Comparison of ENCODE assay signal across 9 cellular contexts in genomic region chr14:103108749-103109207, GRCh38. TPM values are rescaled to one million over a fixed set of nuclear protein-coding genes. Genes with fewer than 3 reads are reported as not detected.
A peak's percentile ranks its signal among the peaks of the same experiment; 100 is the strongest.
DNase-seq lines count a peak whose midpoint lies in the region; ATAC-seq lines count a peak whose summit lies in the region.
"Had no signal": no experiment of that assay in that cellular context is flagged by ENCODE, and none has a peak within 500 bp of the region (broad histone marks: within the 10 kb centered on the region; RNA-seq: fewer than 3 reads in every experiment).

No MANE protein-coding gene starts in this region.

- DNase-seq in EH (ENCODE audit: low read depth), result peak; percentile 56
- DNase-seq in GM23248, result peak; percentile 37
- peak; percentile 68 for DNase-seq in NT2/D1 (ENCODE audit: low read depth, low spot score)
- DNase-seq in kidney tubule cell (ENCODE audit: low spot score), result peak; percentile 88
- no peak for DNase-seq in effector memory CD4-positive, alpha-beta T cell
- no peak for DNase-seq in superior temporal gyrus (ENCODE audit: extremely low spot score)
- DNase-seq in immature natural killer cell, result no peak

- 36 to 59% methylated on average over 4 to 8 of the region's 9 CpGs for WGBS in GM23248 (ENCODE audit: low coverage in 1 of 2, low lambda C conversion rate in 2 of 2, missing lambda C conversion rate in 2 of 2), 2 experiments

- H3K27me3 Mint-ChIP-seq in immature natural killer cell (ENCODE audit: low read depth in 3 of 3), result peaks cover 0 to 1% (median 0%) of the 10 kb centered on the region in 3 donors

- H3K27me3 ChIP-seq in GM23248 (replicated peaks; ENCODE audit: insufficient read depth), result peaks cover 3% of the 10 kb centered on the region; the same call in 1 of the 2 replicates
- no peaks in the 10 kb centered on the region for H3K27me3 ChIP-seq in NT2/D1 (ENCODE audit: insufficient read depth, insufficient read length)
- H3K27me3 ChIP-seq in effector memory CD4-positive, alpha-beta T cell (replicated peaks; ENCODE audit: control insufficient read depth, insufficient read depth, low read length, poor library complexity, severe bottlenecking), result peaks cover 15% of the 10 kb centered on the region

- no peak overlapping the region for H3K4me3 ChIP-seq in GM23248
- H3K4me3 ChIP-seq in NT2/D1 (ENCODE audit: insufficient read length, low read depth), result peak overlapping the region; percentile 3
- H3K4me3 ChIP-seq in effector memory CD4-positive, alpha-beta T cell (ENCODE audit: insufficient read depth, low read depth, low read length, poor library complexity, severe bottlenecking), result no peak overlapping the region
- H3K4me3 ChIP-seq: cardiac muscle cell had no signal

- H3K79me2 ChIP-seq in GM23248 (ENCODE audit: insufficient read depth), result no peaks in the 10 kb centered on the region

- H3K4me2 ChIP-seq in GM23248 (ENCODE audit: unreplicated experiment), result no peak overlapping the region

- no peaks in the 10 kb centered on the region for H3K36me3 Mint-ChIP-seq in immature natural killer cell

- H3K9me2 ChIP-seq in GM23248 (ENCODE audit: insufficient read depth), result no peaks in the 10 kb centered on the region

- H4K20me1 ChIP-seq in GM23248 (ENCODE audit: insufficient read depth), result no peaks in the 10 kb centered on the region

- in situ Hi-C loops in GM23248 (cut with MboI), result no loop called here

- H3K27ac Mint-ChIP-seq in immature natural killer cell, result no peak overlapping the region

- H3K9me3 Mint-ChIP-seq in immature natural killer cell, result no peaks in the 10 kb centered on the region

- H3K4me1 Mint-ChIP-seq in immature natural killer cell, result no peaks in the 10 kb centered on the region

- H3F3A ChIP-seq in GM23248 (ENCODE audit: insufficient read depth), result no peaks in the 10 kb centered on the region

- no peak overlapping the region for H2AFZ ChIP-seq in GM23248

- H3K4me3 Mint-ChIP-seq in immature natural killer cell, result no peak overlapping the region

- no peak overlapping the region for H3K9ac ChIP-seq in GM23248
- peak overlapping the region; percentile 59 for H3K9ac ChIP-seq in NT2/D1 (ENCODE audit: insufficient read length, low read depth)

- H3K4me1 ChIP-seq in GM23248 (ENCODE audit: insufficient read depth) (no peaks in the 10 kb centered on the region), NT2/D1 (ENCODE audit: insufficient read depth, insufficient read length) (peaks cover 39% of the 10 kb centered on the region)
- peaks cover 9% of the 10 kb centered on the region for H3K4me1 ChIP-seq in effector memory CD4-positive, alpha-beta T cell (ENCODE audit: control insufficient read depth, insufficient read depth, low read length, poor library complexity, severe bottlenecking)

- H3K36me3 ChIP-seq in GM23248 (ENCODE audit: low read depth) (no peaks in the 10 kb centered on the region), NT2/D1 (ENCODE audit: insufficient read depth, insufficient read length, low read length) (no peaks in the 10 kb centered on the region)
- no peaks in the 10 kb centered on the region for H3K36me3 ChIP-seq in effector memory CD4-positive, alpha-beta T cell (ENCODE audit: control insufficient read depth, insufficient read depth, low read length)
- H3K36me3 ChIP-seq: cardiac muscle cell had no signal

- ATAC-seq in HG03521 (IDR thresholded peaks at IDR 0.05; ENCODE audit: unreplicated experiment), result no peak

- no peaks in the 10 kb centered on the region for H3K9me3 ChIP-seq in GM23248 (ENCODE audit: low read depth)
- H3K9me3 ChIP-seq in NT2/D1 (ENCODE audit: insufficient read depth, low read length), result no peaks in the 10 kb centered on the region
- H3K9me3 ChIP-seq in effector memory CD4-positive, alpha-beta T cell (ENCODE audit: control insufficient read depth, low read length), result no peaks in the 10 kb centered on the region

- no peak overlapping the region for H3K27ac ChIP-seq in GM23248
- H3K27ac ChIP-seq in effector memory CD4-positive, alpha-beta T cell (ENCODE audit: insufficient read depth, low read length, poor library complexity, severe bottlenecking), result no peak overlapping the region
- H3K27ac ChIP-seq: cardiac muscle cell had no signal

RNA-seq across cellular contexts. Expression of gene EXOC3L4, which starts 14.3 kb away (rescaled TPM):
- not detected in 2 replicates for total RNA-seq in GM23248 (2014; rRNA removed; shearing (Covaris generic))
- not detected in 2 replicates for polyA plus RNA-seq in GM23248 (2016; fragmentation: Nextera tagmentation; extraction: Ambion mirVana)
- polyA plus RNA-seq in immature natural killer cell, result not detected

RNA-seq across cellular contexts. Expression of gene TNFAIP2, which starts 14.5 kb away (rescaled TPM):
- total RNA-seq in GM23248 (2014; rRNA removed; shearing (Covaris generic)), result 45.0 and 51.8 TPM in 2 replicates
- polyA plus RNA-seq in GM23248 (2016; fragmentation: Nextera tagmentation; extraction: Ambion mirVana) (9.2 and 9.6 TPM in 2 replicates), immature natural killer cell (1 to 10 TPM in 1 of 3 donors, under 1 TPM in 2; 0.20 to 1.4 (median 0.91) TPM)

RNA-seq across cellular contexts. Expression of gene LBHD2, which starts 24.8 kb away (rescaled TPM):
- total RNA-seq in GM23248 (2014; rRNA removed; shearing (Covaris generic)), result not detected in 2 replicates
- polyA plus RNA-seq in GM23248 (2016; fragmentation: Nextera tagmentation; extraction: Ambion mirVana) (not detected in 2 replicates), immature natural killer cell (not detected)
- total RNA-seq: cardiac muscle cell had no signal
- polyA plus RNA-seq: cardiac muscle cell had no signal

RNA-seq across cellular contexts. Expression of gene CDC42BPB, which starts 51.4 kb away (rescaled TPM):
- 94.5 and 106 TPM in 2 replicates for total RNA-seq in GM23248 (2014; rRNA removed; shearing (Covaris generic))
- polyA plus RNA-seq in GM23248 (2016; fragmentation: Nextera tagmentation; extraction: Ambion mirVana) (10.3 and 13.0 TPM in 2 replicates), immature natural killer cell (not detected)

Comparison
In these comparisons a context has a peak if more than half of its experiments do, and no peak if none do; other contexts are left out.
1. DNase-seq: peak in EH (single experiment), GM23248 (single experiment), NT2/D1 (single experiment) and kidney tubule cell (single experiment); none in effector memory CD4-positive, alpha-beta T cell (0 of 3), superior temporal gyrus (single experiment) and immature natural killer cell (0 of 3).